1 cellular context compared by ENCODE assay signal in the genomic region with DNA sequence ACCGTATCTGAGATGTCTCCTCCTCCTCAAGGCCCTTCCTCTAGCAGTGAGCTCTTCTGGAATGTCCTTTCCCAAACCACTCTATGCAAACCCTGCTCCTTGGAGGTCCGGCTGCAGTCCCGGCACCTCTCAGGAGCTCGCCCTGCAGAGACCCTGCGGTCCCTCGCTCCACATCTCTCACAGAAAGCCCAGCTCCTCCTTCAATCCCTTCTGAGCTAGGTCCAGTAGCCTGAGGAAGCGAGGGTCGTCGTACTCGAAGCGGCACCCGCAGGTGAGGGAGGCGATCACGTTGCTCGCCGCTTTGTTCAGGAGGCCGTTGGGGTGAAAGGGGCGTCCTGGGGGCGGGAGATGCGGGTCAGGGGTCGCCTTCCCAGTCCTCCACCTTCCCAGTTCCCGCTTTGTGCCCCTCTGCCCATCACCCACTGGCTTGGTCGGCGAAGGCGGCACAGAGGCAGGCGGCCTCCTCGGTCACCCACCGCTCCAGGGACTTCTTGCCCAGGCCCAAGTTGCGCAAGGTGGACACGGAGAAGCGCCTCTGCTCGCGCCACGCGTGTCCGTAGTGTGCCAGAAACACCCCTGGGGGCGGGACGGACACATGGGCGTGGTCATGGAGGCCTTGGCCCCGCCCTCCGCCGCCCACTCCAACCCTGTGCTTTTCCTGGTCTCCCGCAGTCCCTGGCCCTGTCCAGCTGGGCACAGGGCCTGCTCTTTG.
TF ChIP-seq lines count a peak whose summit lies in the region.

No MANE protein-coding gene starts in this region.

TF ChIP-seq in WTC11, 78 proteins besides CTCF, POLR2A, EP300 and RAD21:
- TF ChIP-seq, protein P1, sequence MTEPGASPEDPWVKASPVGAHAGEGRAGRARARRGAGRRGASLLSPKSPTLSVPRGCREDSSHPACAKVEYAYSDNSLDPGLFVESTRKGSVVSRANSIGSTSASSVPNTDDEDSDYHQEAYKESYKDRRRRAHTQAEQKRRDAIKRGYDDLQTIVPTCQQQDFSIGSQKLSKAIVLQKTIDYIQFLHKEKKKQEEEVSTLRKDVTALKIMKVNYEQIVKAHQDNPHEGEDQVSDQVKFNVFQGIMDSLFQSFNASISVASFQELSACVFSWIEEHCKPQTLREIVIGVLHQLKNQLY (CRISPR knock-in tag; IDR thresholded peaks at IDR 0.05), result no peak
- TF ChIP-seq RELA (CRISPR knock-in tag; IDR thresholded peaks at IDR 0.05; ENCODE audit: borderline replicate concordance) (no peak), HMGA2 (CRISPR knock-in tag; IDR thresholded peaks at IDR 0.05) (no peak)
- TF ChIP-seq, protein P2, sequence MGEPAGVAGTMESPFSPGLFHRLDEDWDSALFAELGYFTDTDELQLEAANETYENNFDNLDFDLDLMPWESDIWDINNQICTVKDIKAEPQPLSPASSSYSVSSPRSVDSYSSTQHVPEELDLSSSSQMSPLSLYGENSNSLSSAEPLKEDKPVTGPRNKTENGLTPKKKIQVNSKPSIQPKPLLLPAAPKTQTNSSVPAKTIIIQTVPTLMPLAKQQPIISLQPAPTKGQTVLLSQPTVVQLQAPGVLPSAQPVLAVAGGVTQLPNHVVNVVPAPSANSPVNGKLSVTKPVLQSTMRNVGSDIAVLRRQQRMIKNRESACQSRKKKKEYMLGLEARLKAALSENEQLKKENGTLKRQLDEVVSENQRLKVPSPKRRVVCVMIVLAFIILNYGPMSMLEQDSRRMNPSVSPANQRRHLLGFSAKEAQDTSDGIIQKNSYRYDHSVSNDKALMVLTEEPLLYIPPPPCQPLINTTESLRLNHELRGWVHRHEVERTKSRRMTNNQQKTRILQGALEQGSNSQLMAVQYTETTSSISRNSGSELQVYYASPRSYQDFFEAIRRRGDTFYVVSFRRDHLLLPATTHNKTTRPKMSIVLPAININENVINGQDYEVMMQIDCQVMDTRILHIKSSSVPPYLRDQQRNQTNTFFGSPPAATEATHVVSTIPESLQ (CRISPR knock-in tag; IDR thresholded peaks at IDR 0.05), result no peak
TF ChIP-seq in WTC11: peak in this region for 0.
